Comparison of ENCODE assay signal across 11 cellular contexts in genomic region chr2:185891403-185891802, GRCh38.
"Had no signal": no experiment of that assay in that cellular context is flagged by ENCODE, and none has a peak within 500 bp of the region (broad histone marks: within the 10 kb centered on the region; RNA-seq: fewer than 3 reads in every experiment).

No MANE protein-coding gene starts in this region.

- DNase-seq: GM23248, GOT3, H7, H9, HCEC 1CT, HFFc6 had no signal

- H3K4me2 ChIP-seq: GM23338 had no signal

- H2AFZ ChIP-seq: GM23248, GM23338 had no signal

- H3K27ac ChIP-seq: GM23248 had no signal

- FAIRE-seq: H1, H54 had no signal

- ATAC-seq: GM23338, HCT116 had no signal

- H3K9ac ChIP-seq: GM23248 had no signal

- H3K9me3 ChIP-seq: HAP-1 had no signal

- H3K4me1 ChIP-seq: HAP-1 had no signal

- H3K36me3 ChIP-seq: HAP-1 had no signal

- H3K4me3 ChIP-seq: GM23248, GM23338, HAP-1 had no signal
